15 cellular contexts compared by ENCODE assay signal in genomic region chr9:123109540-123110279, GRCh38.
DNase-seq lines count a peak whose midpoint lies in the region; ATAC-seq and TF ChIP-seq lines count a peak whose summit lies in the region.
"Had no signal": no experiment of that assay in that cellular context is flagged by ENCODE, and none has a peak within 500 bp of the region (broad histone marks: within the 10 kb centered on the region; RNA-seq: fewer than 3 reads in every experiment).

No MANE protein-coding gene starts in this region.

- no peak overlapping the region for H2AFZ ChIP-seq in mesenchymal stem cell (ENCODE audit: low read depth, low read length)

- no peak overlapping the region for H3K4ac ChIP-seq in mesenchymal stem cell (ENCODE audit: low read depth in 1 of 2, low read length in 2 of 2)

- H3K4me3 ChIP-seq in heart right ventricle (no peak overlapping the region), mesenchymal stem cell (ENCODE audit: insufficient read depth in 1 of 2, low read depth in 1 of 2, low read length in 2 of 2) (no peak overlapping the region)
- H3K4me3 ChIP-seq: K562 had no signal

- H3K27ac Mint-ChIP-seq in activated naive CD8-positive, alpha-beta T cell treated with anti-CD3 and anti-CD28 coated beads for 36 hours: peak overlapping the region; percentile 16
- H3K27ac Mint-ChIP-seq in type B pancreatic cell: peak overlapping the region; percentile 70

- H3K4me1 Mint-ChIP-seq in activated naive CD8-positive, alpha-beta T cell treated with anti-CD3 and anti-CD28 coated beads for 36 hours: peaks cover 10% of the 10 kb centered on the region
- H3K4me1 Mint-ChIP-seq in type B pancreatic cell (ENCODE audit: unreplicated experiment): peaks cover 13% of the 10 kb centered on the region

- H3K23ac ChIP-seq in mesenchymal stem cell (ENCODE audit: low read length in 2 of 2): no peak overlapping the region

- peak; percentile 11 for ATAC-seq in Right ventricle myocardium superior (ENCODE audit: poor library complexity)
- no peak for ATAC-seq in heart right ventricle
- ATAC-seq: K562 had no signal

- no peak for DNase-seq in Right ventricle myocardium superior
- no peak for DNase-seq in heart right ventricle
- no peak for DNase-seq in activated naive CD8-positive, alpha-beta T cell treated with anti-CD3 and anti-CD28 coated beads for 36 hours
- DNase-seq in mesenchymal stem cell: no peak
- DNase-seq in type B pancreatic cell (ENCODE audit: extremely low spot score, unreplicated experiment): no peak
- DNase-seq in DMS 273 treated with DMSO at 0.1 percent for 48 hours (lab: John Stamatoyannopoulos, UW): no peak
- DNase-seq in ureter (ENCODE audit: low spot score): no peak
- no peak for DNase-seq in 8988T
- DNase-seq: CD4-positive, alpha-beta T cell; GOT3; NCI-H146; NCI-H2081 treated with DMSO at 0.1 percent for 48 hours; NCI-H524 treated with DMSO at 0.1 percent for 48 hours; RPMI8226 had no signal

- intact Hi-C loops in Right ventricle myocardium superior (cut with DNase I) (no loop called here), heart right ventricle (cut with DNase I) (loop anchor here in 3 of 10 donors (5.0 to 10.0 kb wide), 2 partner anchors 235 to 238 kb away; no protein-coding TSS in a partner anchor)

- H2AK5ac ChIP-seq in mesenchymal stem cell (ENCODE audit: low read length, severe bottlenecking): no peak overlapping the region

- TF ChIP-seq CTCF in heart right ventricle (IDR thresholded peaks at IDR 0.05): no peak
- TF ChIP-seq CTCF in type B pancreatic cell (conservative IDR thresholded peaks at IDR 0.05): no peak

- H3K14ac ChIP-seq in mesenchymal stem cell (ENCODE audit: low read length in 2 of 2): no peak overlapping the region

- peak overlapping the region; percentile 84 for H4K8ac ChIP-seq in mesenchymal stem cell (ENCODE audit: low read length)

- H4K91ac ChIP-seq in mesenchymal stem cell (ENCODE audit: low read length): no peak overlapping the region

- no peak overlapping the region for H2BK12ac ChIP-seq in mesenchymal stem cell (ENCODE audit: low read length in 2 of 2)

- H3K18ac ChIP-seq in mesenchymal stem cell (ENCODE audit: low read depth in 1 of 2, low read length in 2 of 2): no peak overlapping the region

- H3K9me3 ChIP-seq in heart right ventricle (no peaks in the 10 kb centered on the region), mesenchymal stem cell (ENCODE audit: control insufficient read depth, low read length) (no peaks in the 10 kb centered on the region)

- H3K27me3 ChIP-seq in heart right ventricle (no peaks in the 10 kb centered on the region), mesenchymal stem cell (ENCODE audit: control insufficient read depth in 1 of 2, insufficient read depth in 1 of 2, low read length in 2 of 2) (no peaks in the 10 kb centered on the region)

- H3K4me3 Mint-ChIP-seq in activated naive CD8-positive, alpha-beta T cell treated with anti-CD3 and anti-CD28 coated beads for 36 hours: no peak overlapping the region
- H3K4me3 Mint-ChIP-seq in type B pancreatic cell: no peak overlapping the region
- H3K4me3 Mint-ChIP-seq: CD4-positive, alpha-beta T cell had no signal

- H2BK15ac ChIP-seq in mesenchymal stem cell (ENCODE audit: low read depth, poor library complexity, severe bottlenecking): no peak overlapping the region

- no peaks in the 10 kb centered on the region for H3K27me3 Mint-ChIP-seq in activated naive CD8-positive, alpha-beta T cell treated with anti-CD3 and anti-CD28 coated beads for 36 hours
- H3K27me3 Mint-ChIP-seq in type B pancreatic cell: no peaks in the 10 kb centered on the region
- H3K27me3 Mint-ChIP-seq: CD4-positive, alpha-beta T cell had no signal

- no peak overlapping the region for H2BK120ac ChIP-seq in mesenchymal stem cell (ENCODE audit: low read depth, low read length)

- H3K27ac ChIP-seq in heart right ventricle (no peak overlapping the region), mesenchymal stem cell (ENCODE audit: low read length, poor library complexity, severe bottlenecking) (no peak overlapping the region)

- WGBS in heart right ventricle, 2 donors: 86 to 92% methylated on average over 15 of the region's 15 CpGs
- WGBS in mesenchymal stem cell: 95% methylated on average over 13 of the region's 15 CpGs

- no peak overlapping the region for H3K4me2 ChIP-seq in mesenchymal stem cell (ENCODE audit: low read length, poor library complexity, severe bottlenecking)

- peaks cover 0 to 64% (median 8%) of the 10 kb centered on the region in 9 donors for H3K36me3 ChIP-seq in heart right ventricle
- H3K36me3 ChIP-seq in mesenchymal stem cell (ENCODE audit: control insufficient read depth in 1 of 2, insufficient read depth in 2 of 2, low read depth in 1 of 2, low read length in 2 of 2): peaks cover 46 to 73% of the 10 kb centered on the region in 2 experiments

- peaks cover 2 to 19% (median 14%) of the 10 kb centered on the region in 9 donors for H3K4me1 ChIP-seq in heart right ventricle
- peaks cover 3% of the 10 kb centered on the region for H3K4me1 ChIP-seq in mesenchymal stem cell (ENCODE audit: control insufficient read depth, insufficient read depth, low read depth, low read length)

- no peak overlapping the region for H3K9ac ChIP-seq in mesenchymal stem cell (ENCODE audit: low read length)

- H2BK5ac ChIP-seq in mesenchymal stem cell (ENCODE audit: low read depth, low read length, poor library complexity, severe bottlenecking): no peak overlapping the region

- no peaks in the 10 kb centered on the region for H3K36me3 Mint-ChIP-seq in activated naive CD8-positive, alpha-beta T cell treated with anti-CD3 and anti-CD28 coated beads for 36 hours
- peaks cover 14% of the 10 kb centered on the region for H3K36me3 Mint-ChIP-seq in type B pancreatic cell

- peaks cover 25% of the 10 kb centered on the region for H3K79me1 ChIP-seq in mesenchymal stem cell (replicated peaks; ENCODE audit: low read length, poor library complexity, severe bottlenecking)

- no peaks in the 10 kb centered on the region for H3K9me3 Mint-ChIP-seq in activated naive CD8-positive, alpha-beta T cell treated with anti-CD3 and anti-CD28 coated beads for 36 hours
- no peaks in the 10 kb centered on the region for H3K9me3 Mint-ChIP-seq in type B pancreatic cell
- H3K9me3 Mint-ChIP-seq: CD4-positive, alpha-beta T cell had no signal
